ENCODE assay signal across 8 cellular contexts in genomic region chr22:20319745-20320658, GRCh38. TPM values are rescaled to one million over a fixed set of nuclear protein-coding genes. Genes with fewer than 3 reads are reported as not detected.
DNase-seq lines count a peak whose midpoint lies in the region; ATAC-seq and TF ChIP-seq lines count a peak whose summit lies in the region.

Gene DGCR6L, minus strand, starts transcription at chr22:20320060. Its CDS starts 72 bp downstream, at chr22:20319988.

- peak within 1 kb of the TSS; percentile 97 for H3K4me3 Mint-ChIP-seq in activated T-helper 17 cell treated with anti-CD3 and anti-CD28 coated beads, Interleukin-2, amount 50 U/mL, for 72 hours
- peak within 1 kb of the TSS; percentile 83 to 98 (median 92) for H3K4me3 Mint-ChIP-seq in naive thymus-derived CD4-positive, alpha-beta T cell
- H3K4me3 Mint-ChIP-seq in stimulated activated memory B cell treated with anti-CD40 and anti-IgM and Interleukin-4, amounts not matched to agents 10 μg/mL and 1 μg/mL and 100 μg/mL, for 72 hours = peak within 1 kb of the TSS; percentile 86

- no peaks in the 10 kb centered on the region for H3K36me3 Mint-ChIP-seq in activated T-helper 17 cell treated with anti-CD3 and anti-CD28 coated beads, Interleukin-2, amount 50 U/mL, for 72 hours (ENCODE audit: low read depth)
- H3K36me3 Mint-ChIP-seq in naive thymus-derived CD4-positive, alpha-beta T cell = peaks cover 0 to 6% (median 0%) of the 10 kb centered on the region in 5 donors
- H3K36me3 Mint-ChIP-seq in stimulated activated memory B cell treated with anti-CD40 and anti-IgM and Interleukin-4, amounts not matched to agents 10 μg/mL and 1 μg/mL and 100 μg/mL, for 72 hours = no peaks in the 10 kb centered on the region

- H3K27ac ChIP-seq in naive thymus-derived CD4-positive, alpha-beta T cell (ENCODE audit: low read depth, low read length) = peak within 1 kb of the TSS; percentile 89

- peaks cover 20 to 53% of the 10 kb centered on the region in 2 donors for H3K4me1 ChIP-seq in naive thymus-derived CD4-positive, alpha-beta T cell (ENCODE audit: control insufficient read depth in 2 of 2, insufficient read depth in 2 of 2, low read length in 2 of 2)

- POLR2A ChIA-PET in naive thymus-derived CD4-positive, alpha-beta T cell (lab: Charles Lee) = interaction anchor here (1.0 to 2.0 kb wide), 5 partner anchors 20 to 79 kb away, joined by 3 to 15 read pairs (median 5); partner anchors contain the start of gene ZNF74

- peak within 1 kb of the TSS; percentile 94 for H3K27ac Mint-ChIP-seq in activated T-helper 17 cell treated with anti-CD3 and anti-CD28 coated beads, Interleukin-2, amount 50 U/mL, for 72 hours
- H3K27ac Mint-ChIP-seq in naive thymus-derived CD4-positive, alpha-beta T cell = peak within 1 kb of the TSS; percentile 76 to 95 (median 89)
- H3K27ac Mint-ChIP-seq in stimulated activated memory B cell treated with anti-CD40 and anti-IgM and Interleukin-4, amounts not matched to agents 10 μg/mL and 1 μg/mL and 100 μg/mL, for 72 hours = peak within 1 kb of the TSS; percentile 83

- CTCF ChIA-PET in naive thymus-derived CD4-positive, alpha-beta T cell (lab: Charles Lee) = interaction anchor here (0.6 to 0.7 kb wide), 2 partner anchors 11 to 74 kb away, joined by 3 read pairs; partner anchors contain the start of gene ZNF74

- ATAC-seq in GM21526 (IDR thresholded peaks at IDR 0.05; ENCODE audit: low FRiP score, unreplicated experiment) = peak; percentile 54
- peak; percentile 64 for ATAC-seq in activated T-helper 17 cell treated with anti-CD3 and anti-CD28 coated beads, Interleukin-2, amount 50 U/mL, for 72 hours (replicated peaks)
- ATAC-seq in naive thymus-derived CD4-positive, alpha-beta T cell = peak; percentile 96
- ATAC-seq in stimulated activated memory B cell treated with anti-CD40 and anti-IgM and Interleukin-4, amounts not matched to agents 10 μg/mL and 1 μg/mL and 100 μg/mL, for 72 hours = peak; percentile 93

- H3K27me3 ChIP-seq in naive thymus-derived CD4-positive, alpha-beta T cell (ENCODE audit: control insufficient read depth in 2 of 2, insufficient read depth in 2 of 2, low read length in 2 of 2) = no peaks in the 10 kb centered on the region

- peaks cover 0 to 9% (median 0%) of the 10 kb centered on the region in 3 experiments for H3K36me3 ChIP-seq in naive thymus-derived CD4-positive, alpha-beta T cell (ENCODE audit: control insufficient read depth in 2 of 3, insufficient read depth in 3 of 3, low read length in 3 of 3)

- no peaks in the 10 kb centered on the region for H3K9me3 ChIP-seq in naive thymus-derived CD4-positive, alpha-beta T cell (ENCODE audit: control insufficient read depth in 2 of 3, low read length in 3 of 3)

- no peaks in the 10 kb centered on the region for H3K9me3 Mint-ChIP-seq in activated T-helper 17 cell treated with anti-CD3 and anti-CD28 coated beads, Interleukin-2, amount 50 U/mL, for 72 hours
- peaks cover 0 to 4% (median 0%) of the 10 kb centered on the region in 11 donors for H3K9me3 Mint-ChIP-seq in naive thymus-derived CD4-positive, alpha-beta T cell
- no peaks in the 10 kb centered on the region for H3K9me3 Mint-ChIP-seq in stimulated activated memory B cell treated with anti-CD40 and anti-IgM and Interleukin-4, amounts not matched to agents 10 μg/mL and 1 μg/mL and 100 μg/mL, for 72 hours

- intact Hi-C loops in naive thymus-derived CD4-positive, alpha-beta T cell (cut with micrococcal nuclease) = loop anchor here (1.0 to 10.0 kb wide), 7 partner anchors 21 to 385 kb away; partner anchors contain the start of genes KLHL22 (in 1 of the 2), MED15 (in 1 of the 2) and ZNF74 (in 1 of the 2)

- peak within 1 kb of the TSS; percentile 82 for H3K4me3 ChIP-seq in Jurkat, Clone E6-1 (ENCODE audit: low read length)
- H3K4me3 ChIP-seq in fibroblast of mammary gland (ENCODE audit: control insufficient read depth, low read depth, low read length) = peak within 1 kb of the TSS; percentile 79
- peak within 1 kb of the TSS; percentile 91 for H3K4me3 ChIP-seq in naive thymus-derived CD4-positive, alpha-beta T cell (ENCODE audit: low read length)

- no peak for TF ChIP-seq CTCF in fibroblast of mammary gland (conservative IDR thresholded peaks at IDR 0.05; ENCODE audit: control insufficient read depth, insufficient read depth, low read depth, low read length)

- H3K4me1 Mint-ChIP-seq in activated T-helper 17 cell treated with anti-CD3 and anti-CD28 coated beads, Interleukin-2, amount 50 U/mL, for 72 hours = peaks cover 20% of the 10 kb centered on the region
- H3K4me1 Mint-ChIP-seq in naive thymus-derived CD4-positive, alpha-beta T cell = peaks cover 28 to 70% (median 58%) of the 10 kb centered on the region in 7 donors
- H3K4me1 Mint-ChIP-seq in stimulated activated memory B cell treated with anti-CD40 and anti-IgM and Interleukin-4, amounts not matched to agents 10 μg/mL and 1 μg/mL and 100 μg/mL, for 72 hours = peaks cover 46% of the 10 kb centered on the region

- no peaks in the 10 kb centered on the region for H3K27me3 Mint-ChIP-seq in activated T-helper 17 cell treated with anti-CD3 and anti-CD28 coated beads, Interleukin-2, amount 50 U/mL, for 72 hours
- H3K27me3 Mint-ChIP-seq in naive thymus-derived CD4-positive, alpha-beta T cell = no peaks in the 10 kb centered on the region
- no peaks in the 10 kb centered on the region for H3K27me3 Mint-ChIP-seq in stimulated activated memory B cell treated with anti-CD40 and anti-IgM and Interleukin-4, amounts not matched to agents 10 μg/mL and 1 μg/mL and 100 μg/mL, for 72 hours

- peak; percentile 80 for DNase-seq in DMS114 treated with DMSO at 0.1 percent for 48 hours (lab: John Stamatoyannopoulos, UW; ENCODE audit: unreplicated experiment)
- DNase-seq in Jurkat, Clone E6-1 (ENCODE audit: low read depth, low spot score) = peak; percentile 93
- DNase-seq in RPMI8226 = peak; percentile 89
- DNase-seq in fibroblast of mammary gland (ENCODE audit: low read depth) = peak; percentile 91
- DNase-seq in naive thymus-derived CD4-positive, alpha-beta T cell = peak; percentile 92 to 98 (median 95)

RNA-seq across cellular contexts. Expression of gene DGCR6L, which starts in this region (rescaled TPM):
- polyA plus RNA-seq in Jurkat, Clone E6-1 (2012; ENCODE audit: insufficient read depth, insufficient read length) = 80.2 TPM
- 10 to 100 TPM; 20.5 to 29.2 TPM for total RNA-seq in activated T-helper 17 cell treated with anti-CD3 and anti-CD28 coated beads, Interleukin-2, amount 50 U/mL, for 72 hours
- 10 to 100 TPM; 29.4 to 55.3 (median 43.7) TPM for total RNA-seq in naive thymus-derived CD4-positive, alpha-beta T cell
- polyA plus RNA-seq in naive thymus-derived CD4-positive, alpha-beta T cell = 100 to 1,000 TPM; 115 to 158 TPM

Comparison
In these comparisons a context has a peak if more than half of its experiments do, and no peak if none do; other contexts are left out.
1. Peak in every context shown above with its lines: DNase-seq, ATAC-seq, H3K4me3 ChIP-seq and H3K27ac ChIP-seq.